Comparison of ENCODE assay signal across 8 cellular contexts in the genomic region with DNA sequence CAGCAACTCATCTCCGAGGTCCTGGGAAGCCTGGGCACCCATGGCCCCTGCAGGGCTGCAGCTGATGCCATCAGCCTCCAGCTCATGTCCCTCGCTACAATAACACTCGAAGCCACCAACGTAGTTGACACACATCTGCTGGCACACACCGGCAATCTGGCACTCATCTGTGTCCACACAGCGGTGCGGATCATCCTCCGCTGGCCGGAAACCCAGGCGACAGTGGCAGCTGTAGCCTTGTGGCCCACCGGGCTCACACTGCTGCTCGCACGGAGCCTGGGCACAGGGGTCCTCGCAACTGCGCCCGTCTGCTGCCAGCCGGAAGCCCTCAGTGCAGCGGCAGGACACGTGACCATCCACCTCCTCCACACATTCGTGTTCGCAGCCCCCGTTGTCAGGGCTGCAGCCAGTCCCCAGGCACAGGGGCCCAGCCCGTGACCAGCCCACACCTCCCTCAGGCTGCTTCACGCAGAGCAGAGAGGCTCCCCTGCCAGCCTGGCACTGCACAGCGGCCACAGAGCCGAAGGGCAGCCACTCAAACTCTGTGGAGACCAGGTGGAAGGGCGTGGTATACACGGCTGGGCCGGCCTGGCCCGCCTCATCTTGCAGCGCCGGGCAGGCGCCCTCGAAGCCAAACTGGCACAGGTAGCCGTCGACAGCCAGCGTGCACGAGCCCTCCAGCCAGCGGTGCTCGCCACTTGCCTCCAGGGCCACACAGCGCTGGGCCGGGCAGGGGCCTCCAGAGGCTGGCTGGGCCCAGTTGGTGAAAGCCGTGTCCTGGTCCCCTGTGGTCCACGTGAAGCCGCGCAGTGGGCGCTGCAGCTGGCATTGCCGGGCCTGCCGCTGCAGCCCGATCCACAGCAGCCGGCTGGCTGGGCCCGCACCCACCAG. TPM values are rescaled to one million over a fixed set of nuclear protein-coding genes. Genes with fewer than 3 reads are reported as not detected.
DNase-seq lines count a peak whose midpoint lies in the region; ATAC-seq, FAIRE-seq and TF ChIP-seq lines count a peak whose summit lies in the region.
"Had no signal": no experiment of that assay in that cellular context is flagged by ENCODE, and none has a peak within 500 bp of the region (broad histone marks: within the 10 kb centered on the region; RNA-seq: fewer than 3 reads in every experiment).

No MANE protein-coding gene starts in this region.

- TF ChIP-seq CTCF in lower lobe of right lung (IDR thresholded peaks at IDR 0.05) = no peak
- no peak for TF ChIP-seq CTCF in GM13976 (IDR thresholded peaks at IDR 0.05; ENCODE audit: borderline replicate concordance, control extremely low read depth, extremely low read depth, insufficient read depth, missing control alignments)

- in situ Hi-C loops in GM13976 (cut with MboI; ENCODE audit: low sequenced_read_pairs, unreplicated experiment) = no loop called here

- H3K27ac ChIP-seq in ACC112 (ENCODE audit: low read depth, low read length) = peak overlapping the region; percentile 97
- no peak overlapping the region for H3K27ac ChIP-seq in SJCRH30
- peak overlapping the region; percentile 65 for H3K27ac ChIP-seq in lower lobe of right lung

- no peak for ATAC-seq in lower lobe of right lung
- no peak for ATAC-seq in GM21619 (IDR thresholded peaks at IDR 0.05; ENCODE audit: unreplicated experiment)

- H3K4me1 ChIP-seq in ACC112 (ENCODE audit: control insufficient read depth, insufficient read depth, low read length, unreplicated experiment) (peaks cover 31% of the 10 kb centered on the region), SJCRH30 (peaks cover 11% of the 10 kb centered on the region), lower lobe of right lung (peaks cover 44% of the 10 kb centered on the region)

- H3K36me3 ChIP-seq in ACC112 (ENCODE audit: insufficient read depth, low read length) (no peaks in the 10 kb centered on the region), SJCRH30 (no peaks in the 10 kb centered on the region), lower lobe of right lung (no peaks in the 10 kb centered on the region)

- no peak for TF ChIP-seq POLR2A in GM12891 (IDR thresholded peaks at IDR 0.05; ENCODE audit: low read depth, low read length)

- peaks cover 34% of the 10 kb centered on the region for H3K79me2 ChIP-seq in ACC112 (ENCODE audit: control insufficient read depth, insufficient read depth, low read length, unreplicated experiment)

- H3K27me3 ChIP-seq in ACC112 (ENCODE audit: insufficient read depth, low read length) (no peaks in the 10 kb centered on the region), SJCRH30 (no peaks in the 10 kb centered on the region; the same call in 1 of the 2 replicates), lower lobe of right lung (ENCODE audit: low read depth) (peaks cover 5% of the 10 kb centered on the region)

- DNase-seq in SJCRH30 = no peak
- no peak for DNase-seq in lower lobe of right lung
- DNase-seq in GM12891 (ENCODE audit: insufficient read length, low spot score) = no peak
- no peak for DNase-seq in GM13976 (ENCODE audit: low spot score)
- DNase-seq: DMS79, NCI-H2081 treated with DMSO at 0.1 percent for 48 hours had no signal

- peak overlapping the region; percentile 94 for H3K4me3 ChIP-seq in ACC112 (ENCODE audit: low read depth, low read length)
- peak overlapping the region; percentile 47; the same call in 1 of the 2 replicates for H3K4me3 ChIP-seq in SJCRH30
- peak overlapping the region; percentile 59 for H3K4me3 ChIP-seq in lower lobe of right lung

- intact Hi-C loops in lower lobe of right lung (cut with DNase I) = no loop called here

- H3K9me3 ChIP-seq in SJCRH30 (replicated peaks) (no peaks in the 10 kb centered on the region), lower lobe of right lung (no peaks in the 10 kb centered on the region)

- no peak for FAIRE-seq in GM12891 (lab: Jason Lieb, UNC)

- no peak overlapping the region for H2AFZ ChIP-seq in ACC112 (ENCODE audit: low read length, unreplicated experiment)

TF ChIP-seq in GM12891, 5 proteins besides CTCF, POLR2A, EP300 and RAD21:
- no peak for TF ChIP-seq POU2F2 (IDR thresholded peaks at IDR 0.05; ENCODE audit: low read depth, low read length)
- TF ChIP-seq SPI1 (IDR thresholded peaks at IDR 0.05; ENCODE audit: low read depth, low read length) = no peak
- TF ChIP-seq POLR2AphosphoS5 (IDR thresholded peaks at IDR 0.05; ENCODE audit: low read depth, low read length) = no peak
- no peak for TF ChIP-seq TAF1 (IDR thresholded peaks at IDR 0.05; ENCODE audit: low read depth, low read length)
- TF ChIP-seq PAX5 (IDR thresholded peaks at IDR 0.05; ENCODE audit: insufficient read depth, low read length, severe bottlenecking) = no peak

RNA-seq across cellular contexts. Expression of gene CD248, which starts 0.7 kb away (rescaled TPM):
- total RNA-seq in SJCRH30 (2014; rRNA removed; shearing (Covaris generic)) = 0.30 and 0.45 TPM in 2 replicates
- total RNA-seq in lower lobe of right lung = 28.7 TPM
- 0.04 TPM for polyA plus RNA-seq in GM12891 (2012; ENCODE audit: low read depth, missing spikeins)

RNA-seq across cellular contexts. Expression of gene RIN1, which starts 20.1 kb away (rescaled TPM):
- total RNA-seq in SJCRH30 (2014; rRNA removed; shearing (Covaris generic)) = 1.2 and 1.6 TPM in 2 replicates
- 8.2 TPM for total RNA-seq in lower lobe of right lung
- polyA plus RNA-seq in GM12891 (2012; ENCODE audit: low read depth, missing spikeins) = 0.14 TPM

RNA-seq across cellular contexts. Expression of gene TMEM151A, which starts 24.5 kb away (rescaled TPM):
- not detected in 2 replicates for total RNA-seq in SJCRH30 (2014; rRNA removed; shearing (Covaris generic))
- total RNA-seq in lower lobe of right lung = not detected
- polyA plus RNA-seq in GM12891 (2012; ENCODE audit: low read depth, missing spikeins) = 0.18 TPM

RNA-seq across cellular contexts. Expression of gene YIF1A, which starts 27.2 kb away (rescaled TPM):
- 43.6 and 44.9 TPM in 2 replicates for total RNA-seq in SJCRH30 (2014; rRNA removed; shearing (Covaris generic))
- total RNA-seq in lower lobe of right lung = 67.8 TPM
- 58.0 TPM for polyA plus RNA-seq in GM12891 (2012; ENCODE audit: low read depth, missing spikeins)

RNA-seq across cellular contexts. Expression of gene BRMS1, which starts 28.7 kb away (rescaled TPM):
- total RNA-seq in SJCRH30 (2014; rRNA removed; shearing (Covaris generic)) = 40.5 and 42.9 TPM in 2 replicates
- 37.8 TPM for total RNA-seq in lower lobe of right lung
- 38.6 TPM for polyA plus RNA-seq in GM12891 (2012; ENCODE audit: low read depth, missing spikeins)

Comparison
In these comparisons a context has a peak if more than half of its experiments do, and no peak if none do; other contexts are left out.
1. RNA of gene CD248, which starts 0.7 kb away (total RNA-seq): 28.7 TPM in lower lobe of right lung (single experiment); 0.30 to 0.45 TPM in SJCRH30; every median in the first group is over 10 times any median in the second.
2. Peak in every context shown above with its lines, with median percentiles within 50 percentile points of each other: H3K4me3 ChIP-seq.